8 cellular contexts compared by ENCODE assay signal in genomic region chr6:84052204-84052882, GRCh38.
A peak's percentile ranks its signal among the peaks of the same experiment; 100 is the strongest.
DNase-seq lines count a peak whose midpoint lies in the region; ATAC-seq lines count a peak whose summit lies in the region.

No MANE protein-coding gene starts in this region.

- DNase-seq in COLO668 (lab: John Stamatoyannopoulos, UW; ENCODE audit: unreplicated experiment): peak; percentile 60
- peak; percentile 79 for DNase-seq in NCI-H1436 (lab: John Stamatoyannopoulos, UW)
- peak; percentile 10 for DNase-seq in amniotic epithelial cell (ENCODE audit: low read depth)
- DNase-seq in hepatic stellate cell (ENCODE audit: low spot score): peak; percentile 19
- DNase-seq in superior temporal gyrus (ENCODE audit: extremely low spot score): peak; percentile 63
- no peak for DNase-seq in stimulated activated CD4-positive, alpha-beta T cell treated with anti-CD3 and anti-CD28 coated beads, Interleukin-4, amount 100 ng/mL, for 24 hours
- DNase-seq in effector CD8-positive, alpha-beta T cell (lab: John Stamatoyannopoulos, UW): no peak

- ATAC-seq in HG03108 (IDR thresholded peaks at IDR 0.05; ENCODE audit: unreplicated experiment): no peak

Comparison
In these comparisons a context has a peak if more than half of its experiments do, and no peak if none do; other contexts are left out.
1. DNase-seq: peak in COLO668 (single experiment), NCI-H1436 (single experiment), amniotic epithelial cell (single experiment), hepatic stellate cell (single experiment) and superior temporal gyrus (single experiment); none in stimulated activated CD4-positive, alpha-beta T cell treated with anti-CD3 and anti-CD28 coated beads, Interleukin-4, amount 100 ng/mL, for 24 hours (single experiment) and effector CD8-positive, alpha-beta T cell (single experiment).